8 cellular contexts compared by ENCODE assay signal in the genomic region with DNA sequence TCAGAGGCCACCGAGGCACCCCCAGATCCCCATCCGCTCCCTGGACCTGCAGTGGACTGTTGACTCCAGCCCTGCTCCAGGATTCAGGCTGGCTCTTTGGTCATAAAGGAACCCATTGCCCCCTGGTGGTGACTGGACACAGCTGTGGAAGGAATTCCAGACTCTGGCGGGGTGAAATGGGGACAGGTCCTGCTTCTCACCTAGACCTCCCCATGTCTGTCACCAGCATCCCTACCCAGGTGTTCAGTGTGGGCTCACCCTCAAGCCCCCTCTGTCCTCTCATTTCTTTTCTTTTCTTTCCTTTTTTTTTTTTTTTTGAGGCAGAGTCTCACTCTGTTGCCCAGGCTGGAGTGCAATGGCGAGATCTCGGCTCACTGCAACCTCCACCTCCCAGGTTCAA. TPM values are rescaled to one million over a fixed set of nuclear protein-coding genes. Genes with fewer than 3 reads are reported as not detected.
A peak's percentile ranks its signal among the peaks of the same experiment; 100 is the strongest.
DNase-seq lines count a peak whose midpoint lies in the region; ATAC-seq, FAIRE-seq and TF ChIP-seq lines count a peak whose summit lies in the region.

No MANE protein-coding gene starts in this region.

- H3K27me3 Mint-ChIP-seq in activated T-helper 1 cell treated with anti-CD3 and anti-CD28 coated beads, Interleukin-12 subunit alpha, Interleukin-12 subunit beta, Interleukin-2, Interleukin-4 antibody, amounts not matched to agents 30 ng/mL and 10 ng/mL and 1 ng/mL, durations not matched to agents 14 hours and 24 hours and 36 hours (ENCODE audit: insufficient read depth): peaks cover 14% of the 10 kb centered on the region

- H3K9me2 ChIP-seq in neural cell (ENCODE audit: insufficient read depth, low read length): no peaks in the 10 kb centered on the region

- H3K4me1 ChIP-seq in Panc1 (ENCODE audit: control insufficient read depth, insufficient read depth, low read length): peaks cover 5% of the 10 kb centered on the region; the same call in 1 of the 2 replicates

- H3K9me3 ChIP-seq in Panc1 (ENCODE audit: control insufficient read depth, insufficient read depth, low read depth, low read length) (no peaks in the 10 kb centered on the region), neural cell (ENCODE audit: low read length) (no peaks in the 10 kb centered on the region)

- peak; percentile 86 for TF ChIP-seq CTCF in Panc1 (IDR thresholded peaks at IDR 0.05)
- TF ChIP-seq CTCF in neural cell (IDR thresholded peaks at IDR 0.05; ENCODE audit: poor library complexity, severe bottlenecking): peak; percentile 64

- TF ChIP-seq RAD21 in neural cell (conservative IDR thresholded peaks at IDR 0.05): peak; percentile 60

- no peaks in the 10 kb centered on the region for H3K27me3 ChIP-seq in Panc1 (ENCODE audit: control insufficient read depth, insufficient read depth, low read length)
- no peaks in the 10 kb centered on the region for H3K27me3 ChIP-seq in neural cell (ENCODE audit: insufficient read depth, low read depth, low read length)

- in situ Hi-C loops in Panc1 (cut with HindIII; ENCODE audit: low pct_unique_long_range_greater_than_20kb, low sequenced_read_pairs): no loop called here

- no TSS peak for BruUV-seq in Panc1 (replicated peaks; lab: Mats Ljungman, UMichigan)

- CTCF ChIA-PET in Panc1 (lab: Charles Lee): interaction anchor here (0.7 to 0.8 kb wide), 4 partner anchors 15 to 279 kb away, joined by 4 to 6 read pairs (median 4); no protein-coding TSS in a partner anchor

- no peaks in the 10 kb centered on the region for H3F3A ChIP-seq in neural cell (ENCODE audit: insufficient read depth, low read length, poor library complexity, severe bottlenecking)

- no peaks in the 10 kb centered on the region for H3K9me3 Mint-ChIP-seq in activated T-helper 1 cell treated with anti-CD3 and anti-CD28 coated beads, Interleukin-12 subunit alpha, Interleukin-12 subunit beta, Interleukin-2, Interleukin-4 antibody, amounts not matched to agents 30 ng/mL and 10 ng/mL and 1 ng/mL, durations not matched to agents 14 hours and 24 hours and 36 hours

- DNase-seq in COLO668 (lab: John Stamatoyannopoulos, UW; ENCODE audit: unreplicated experiment) (peak; percentile 75), HuH-7.5 (ENCODE audit: low spot score) (peak; percentile 73), Panc1 (ENCODE audit: low read depth, low spot score) (no peak), fibroblast of peridontal ligament (ENCODE audit: extremely low read depth) (peak; percentile 86), urothelium cell line (ENCODE audit: low spot score) (peak; percentile 65)
- DNase-seq in activated T-helper 1 cell treated with anti-CD3 and anti-CD28 coated beads, Interleukin-12 subunit alpha, Interleukin-12 subunit beta, Interleukin-2, Interleukin-4 antibody, amounts not matched to agents 30 ng/mL and 10 ng/mL and 1 ng/mL, durations not matched to agents 14 hours and 24 hours and 36 hours (ENCODE audit: low spot score): peak; percentile 33

- H3K27ac Mint-ChIP-seq in activated T-helper 1 cell treated with anti-CD3 and anti-CD28 coated beads, Interleukin-12 subunit alpha, Interleukin-12 subunit beta, Interleukin-2, Interleukin-4 antibody, amounts not matched to agents 30 ng/mL and 10 ng/mL and 1 ng/mL, durations not matched to agents 14 hours and 24 hours and 36 hours: no peak overlapping the region

- H3K36me3 ChIP-seq in Panc1 (ENCODE audit: control insufficient read depth, insufficient read depth, low read length) (no peaks in the 10 kb centered on the region), neural cell (ENCODE audit: insufficient read depth, low read length) (no peaks in the 10 kb centered on the region)

- peaks cover 11% of the 10 kb centered on the region for H3K4me1 Mint-ChIP-seq in activated T-helper 1 cell treated with anti-CD3 and anti-CD28 coated beads, Interleukin-12 subunit alpha, Interleukin-12 subunit beta, Interleukin-2, Interleukin-4 antibody, amounts not matched to agents 30 ng/mL and 10 ng/mL and 1 ng/mL, durations not matched to agents 14 hours and 24 hours and 36 hours (ENCODE audit: low read depth)

- no peak overlapping the region for H2AFZ ChIP-seq in neural cell (ENCODE audit: low read depth, low read length)

- FAIRE-seq in urothelium cell line (lab: Jason Lieb, UNC): no peak

- peak; percentile 91 for ATAC-seq in Panc1
- no peak for ATAC-seq in GM21515 (IDR thresholded peaks at IDR 0.05; ENCODE audit: unreplicated experiment)

- TF ChIP-seq EP300 in neural cell (conservative IDR thresholded peaks at IDR 0.05; ENCODE audit: poor library complexity, severe bottlenecking): no peak

- intact Hi-C loops in Panc1 (cut with micrococcal nuclease; ENCODE audit: unreplicated experiment): loop anchor here (5.0 to 10.0 kb wide), 2 partner anchors 84 to 148 kb away; partner anchors contain the start of gene TOR2A
- intact Hi-C loops in activated T-helper 1 cell treated with anti-CD3 and anti-CD28 coated beads, Interleukin-12 subunit alpha, Interleukin-12 subunit beta, Interleukin-2, Interleukin-4 antibody, amounts not matched to agents 30 ng/mL and 10 ng/mL and 1 ng/mL, durations not matched to agents 14 hours and 24 hours and 36 hours (cut with micrococcal nuclease): loop anchor here (1.0 kb wide), 2 partner anchors 82 to 149 kb away; partner anchors contain the start of gene TOR2A

- no peaks in the 10 kb centered on the region for H3K36me3 Mint-ChIP-seq in activated T-helper 1 cell treated with anti-CD3 and anti-CD28 coated beads, Interleukin-12 subunit alpha, Interleukin-12 subunit beta, Interleukin-2, Interleukin-4 antibody, amounts not matched to agents 30 ng/mL and 10 ng/mL and 1 ng/mL, durations not matched to agents 14 hours and 24 hours and 36 hours (ENCODE audit: low read depth)

- H3K79me2 ChIP-seq in neural cell (replicated peaks; ENCODE audit: insufficient read depth, low read length): no peaks in the 10 kb centered on the region

- no peaks in the 10 kb centered on the region for H4K20me1 ChIP-seq in neural cell (ENCODE audit: insufficient read depth)

- no peak overlapping the region for H3K4me3 Mint-ChIP-seq in activated T-helper 1 cell treated with anti-CD3 and anti-CD28 coated beads, Interleukin-12 subunit alpha, Interleukin-12 subunit beta, Interleukin-2, Interleukin-4 antibody, amounts not matched to agents 30 ng/mL and 10 ng/mL and 1 ng/mL, durations not matched to agents 14 hours and 24 hours and 36 hours

- POLR2A ChIA-PET in Panc1 (lab: Charles Lee): no interaction called here

- H3K4me2 ChIP-seq in neural cell (ENCODE audit: low read length): no peak overlapping the region

- H3K27ac ChIP-seq in Panc1 (ENCODE audit: low read length) (no peak overlapping the region), neural cell (ENCODE audit: low read length) (no peak overlapping the region)

- no peak overlapping the region for H3K4me3 ChIP-seq in Panc1 (ENCODE audit: low read depth in 2 of 2, low read length in 2 of 2)
- H3K4me3 ChIP-seq in neural cell (ENCODE audit: low read length): no peak overlapping the region

- H3K9ac ChIP-seq in neural cell (ENCODE audit: low read length): no peak overlapping the region

TF ChIP-seq in neural cell, 6 proteins besides CTCF, POLR2A, EP300 and RAD21:
- TF ChIP-seq SMC3 (conservative IDR thresholded peaks at IDR 0.05; ENCODE audit: poor library complexity): peak; percentile 59
- TF ChIP-seq TAF1 (IDR thresholded peaks at IDR 0.05; ENCODE audit: low read depth): no peak

RNA-seq across cellular contexts. Expression of gene STXBP1, which starts 25.5 kb away (rescaled TPM):
- total RNA-seq in Panc1 (2021; ENCODE audit: unreplicated experiment): 67.5 TPM
- polyA plus RNA-seq in Panc1 (2012; ENCODE audit: insufficient read length): 62.5 TPM
- total RNA-seq in activated T-helper 1 cell treated with anti-CD3 and anti-CD28 coated beads, Interleukin-12 subunit alpha, Interleukin-12 subunit beta, Interleukin-2, Interleukin-4 antibody, amounts not matched to agents 30 ng/mL and 10 ng/mL and 1 ng/mL, durations not matched to agents 14 hours and 24 hours and 36 hours: 26.1 and 32.9 TPM in 2 replicates
- 42.5 and 66.2 TPM in 2 replicates for polyA plus RNA-seq in neural cell
- 99.6 and 157 TPM in 2 replicates for polyA minus RNA-seq in neural cell
